13 cellular contexts compared by ENCODE assay signal in the genomic region with DNA sequence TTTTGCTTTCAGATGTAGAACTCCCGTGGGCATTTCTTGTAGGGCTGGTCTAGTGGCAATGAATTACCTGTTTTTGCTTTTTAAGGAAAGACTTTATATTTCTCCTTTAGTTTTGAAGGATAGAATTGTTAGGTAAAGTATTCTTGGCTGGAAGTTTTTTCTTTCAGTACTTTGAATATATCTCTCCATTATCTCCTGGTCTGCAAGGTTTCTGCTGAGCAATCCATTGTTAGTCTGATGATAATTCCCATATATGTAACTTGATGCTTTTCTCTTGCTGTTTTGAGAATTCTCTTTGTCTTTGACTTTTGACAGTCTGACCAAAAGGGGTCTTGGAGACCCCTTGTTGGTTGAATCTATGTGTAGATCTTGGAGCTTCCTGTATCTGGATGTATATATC.
"Had no signal": no experiment of that assay in that cellular context is flagged by ENCODE, and none has a peak within 500 bp of the region (broad histone marks: within the 10 kb centered on the region; RNA-seq: fewer than 3 reads in every experiment).

No MANE protein-coding gene starts in this region.

- H3K4me1 ChIP-seq: colonic mucosa, esophagus muscularis mucosa, esophagus squamous epithelium, foreskin keratinocyte, gastrocnemius medialis, gastroesophageal sphincter had no signal

- H3K27ac ChIP-seq: colonic mucosa, coronary artery, dorsolateral prefrontal cortex, epithelial cell of prostate, esophagus muscularis mucosa, esophagus squamous epithelium, foreskin keratinocyte, gastrocnemius medialis, gastroesophageal sphincter, heart left ventricle, heart right ventricle had no signal

- ATAC-seq: effector memory CD8-positive, alpha-beta T cell; esophagus mucosa; foreskin keratinocyte; gastrocnemius medialis; gastroesophageal sphincter; heart left ventricle; heart right ventricle had no signal

- H3K4me3 ChIP-seq: colonic mucosa, coronary artery, dorsolateral prefrontal cortex, esophagus muscularis mucosa, esophagus squamous epithelium, gastrocnemius medialis, gastroesophageal sphincter, heart left ventricle, heart right ventricle had no signal

- H3K36me3 ChIP-seq: colonic mucosa, esophagus muscularis mucosa, esophagus squamous epithelium, gastrocnemius medialis, gastroesophageal sphincter, heart left ventricle, heart right ventricle had no signal

- H3K9me3 ChIP-seq: colonic mucosa had no signal
